8 cellular contexts compared by ENCODE assay signal in the genomic region with DNA sequence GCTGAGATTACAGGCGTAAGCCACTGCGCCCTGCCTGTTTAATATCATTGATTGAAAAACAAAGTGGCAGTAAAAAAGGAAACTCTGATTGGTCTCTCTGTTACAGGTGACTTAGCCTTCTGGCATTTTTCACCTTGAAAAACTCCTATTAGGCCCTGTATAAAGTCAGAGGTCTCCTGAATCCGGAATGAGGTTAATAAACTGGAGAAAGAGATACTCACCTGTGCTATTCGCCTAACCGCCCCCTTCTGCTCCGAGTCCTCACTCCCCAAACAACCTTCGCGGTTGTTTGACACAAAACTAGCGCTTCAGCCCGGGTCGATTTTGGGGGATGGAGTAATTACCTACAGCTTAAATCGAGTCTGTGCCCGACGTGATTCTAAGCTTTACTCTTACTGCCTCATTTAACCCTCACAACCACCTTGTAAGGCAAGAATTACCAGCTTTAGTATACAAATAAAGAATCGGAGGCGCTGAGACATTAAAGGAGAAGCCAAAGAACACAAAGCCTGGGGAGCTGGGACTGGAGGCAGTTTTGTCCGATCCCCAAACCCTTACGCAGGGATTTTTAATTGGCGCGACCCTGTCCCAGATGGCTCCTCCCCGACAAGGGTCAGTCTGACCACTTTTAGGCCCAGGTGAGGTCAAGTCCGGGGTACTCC. TPM values are rescaled to one million over a fixed set of nuclear protein-coding genes. Genes with fewer than 3 reads are reported as not detected.
DNase-seq lines count a peak whose midpoint lies in the region; ATAC-seq and TF ChIP-seq lines count a peak whose summit lies in the region.

No MANE protein-coding gene starts in this region.

- in situ Hi-C loops in GM23248 (cut with MboI) = no loop called here

- H3K9me3 ChIP-seq in GM23248 (ENCODE audit: low read depth) (no peaks in the 10 kb centered on the region), WERI-Rb-1 (ENCODE audit: severe bottlenecking) (no peaks in the 10 kb centered on the region)

- H3F3A ChIP-seq in GM23248 (ENCODE audit: insufficient read depth) = no peaks in the 10 kb centered on the region

- peak overlapping the region; percentile 76 for H3K9ac ChIP-seq in GM23248

- H3K4me3 ChIP-seq in GM23248 (peak overlapping the region; percentile 80), WERI-Rb-1 (ENCODE audit: low read depth, low read length) (peak overlapping the region; percentile 96), skeletal muscle cell (ENCODE audit: low read depth, low read length) (peak overlapping the region; percentile 74)

- no peaks in the 10 kb centered on the region for H3K9me2 ChIP-seq in GM23248 (ENCODE audit: insufficient read depth)

- H3K4me1 ChIP-seq in GM23248 (ENCODE audit: insufficient read depth) = 0 out of 2 replicates have a peak, but pooled peaks cover 3% of the 10 kb centered on the region

- peak overlapping the region; percentile 88 for H3K4me2 ChIP-seq in GM23248 (ENCODE audit: unreplicated experiment)

- 7 to 13% methylated on average over 22 of the region's 22 CpGs for WGBS in GM23248 (ENCODE audit: low coverage in 1 of 2, low lambda C conversion rate in 2 of 2, missing lambda C conversion rate in 2 of 2), 2 experiments

- no peaks in the 10 kb centered on the region for H3K79me2 ChIP-seq in GM23248 (ENCODE audit: insufficient read depth)

- DNase-seq in GM23248 (peak; percentile 42), WERI-Rb-1 (no peak), foreskin melanocyte (peak; percentile 29), skeletal muscle cell (ENCODE audit: low read depth) (no peak), AML-193 (lab: John Stamatoyannopoulos, UW) (no peak), DMS114 treated with DMSO at 0.1 percent for 48 hours (lab: John Stamatoyannopoulos, UW; ENCODE audit: unreplicated experiment) (no peak)

- H2AFZ ChIP-seq in GM23248 = peak overlapping the region; percentile 99

- H3K27ac ChIP-seq in GM23248 = no peak overlapping the region
- H3K27ac ChIP-seq in WERI-Rb-1 = peak overlapping the region; percentile 87

- H3K36me3 ChIP-seq in GM23248 (ENCODE audit: low read depth) = no peaks in the 10 kb centered on the region
- no peaks in the 10 kb centered on the region for H3K36me3 ChIP-seq in WERI-Rb-1

- TF ChIP-seq CTCF in WERI-Rb-1 (IDR thresholded peaks at IDR 0.05; ENCODE audit: low read depth, low read length) = no peak

- ATAC-seq in GM21529 (IDR thresholded peaks at IDR 0.05; ENCODE audit: unreplicated experiment) (no peak), GM21381 (IDR thresholded peaks at IDR 0.05; ENCODE audit: unreplicated experiment) (no peak)

- no peaks in the 10 kb centered on the region for H4K20me1 ChIP-seq in GM23248 (ENCODE audit: insufficient read depth)

- H3K27me3 ChIP-seq in GM23248 (replicated peaks; ENCODE audit: insufficient read depth) = no peaks in the 10 kb centered on the region
- no peaks in the 10 kb centered on the region for H3K27me3 ChIP-seq in WERI-Rb-1 (ENCODE audit: insufficient read depth, low read depth, severe bottlenecking)

RNA-seq across cellular contexts. Expression of a gene that starts 0.4 kb away (rescaled TPM):
- total RNA-seq in GM23248 (2014; rRNA removed; shearing (Covaris generic)) = 4.9 and 7.8 TPM in 2 replicates
- 6.0 and 7.6 TPM in 2 replicates for polyA plus RNA-seq in GM23248 (2016; fragmentation: Nextera tagmentation; extraction: Ambion mirVana)

RNA-seq across cellular contexts. Expression of a gene that starts 15.0 kb away (rescaled TPM):
- 12.6 and 13.4 TPM in 2 replicates for total RNA-seq in GM23248 (2014; rRNA removed; shearing (Covaris generic))
- 19.8 and 21.8 TPM in 2 replicates for polyA plus RNA-seq in GM23248 (2016; fragmentation: Nextera tagmentation; extraction: Ambion mirVana)

Comparison
In these comparisons a context has a peak if more than half of its experiments do, and no peak if none do; other contexts are left out.
1. DNase-seq: peak in GM23248 (single experiment) and foreskin melanocyte (single experiment); none in WERI-Rb-1 (single experiment), skeletal muscle cell (single experiment), AML-193 (0 of 2) and DMS114 treated with DMSO at 0.1 percent for 48 hours (single experiment).
2. Peak in every context shown above with its lines, with median percentiles within 50 percentile points of each other: H3K4me3 ChIP-seq.